Comparison of ENCODE assay signal across 8 cellular contexts in the genomic region with DNA sequence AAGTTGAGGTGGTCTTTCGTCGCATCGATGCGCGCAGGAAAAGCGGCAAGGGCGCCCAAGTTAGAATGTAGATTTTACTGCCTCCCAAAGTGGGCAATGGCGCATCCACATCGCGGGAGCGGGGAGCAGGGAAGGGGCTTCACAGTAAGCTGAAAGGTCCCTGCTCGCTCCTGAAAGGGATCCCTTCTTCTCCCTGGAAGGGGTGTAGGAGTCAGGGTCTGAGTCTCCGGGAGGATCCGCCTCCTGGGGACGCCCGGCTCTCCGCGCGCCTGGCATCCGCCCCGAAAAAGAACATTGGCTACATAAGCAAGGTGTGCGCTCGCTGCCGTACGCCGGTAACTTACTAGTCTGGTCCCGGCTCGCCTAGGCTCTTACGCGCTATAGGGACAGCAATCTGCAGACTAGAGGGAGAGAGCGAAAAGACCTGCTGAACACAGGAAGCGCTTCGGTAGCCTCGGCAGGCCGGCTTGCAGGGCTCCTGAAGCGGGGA. TPM values are rescaled to one million over a fixed set of nuclear protein-coding genes. Genes with fewer than 3 reads are reported as not detected.
A peak's percentile ranks its signal among the peaks of the same experiment; 100 is the strongest.
DNase-seq lines count a peak whose midpoint lies in the region; ATAC-seq and TF ChIP-seq lines count a peak whose summit lies in the region.

No MANE protein-coding gene starts in this region.

- H3K4me1 ChIP-seq in BE2C (peaks cover 19% of the 10 kb centered on the region), mammary epithelial cell (ENCODE audit: insufficient read depth, low read length) (peaks cover 35% of the 10 kb centered on the region)

- TF ChIP-seq CTCF in BE2C (IDR thresholded peaks at IDR 0.05; ENCODE audit: low read depth, low read length) (no peak), mammary epithelial cell (conservative IDR thresholded peaks at IDR 0.05 in 1 of 2, IDR thresholded peaks at IDR 0.05 in 1 of 2; ENCODE audit: extremely low read depth in 1 of 2, insufficient read depth in 1 of 2, low read depth in 1 of 2, low read length in 2 of 2) (no peak)

- in situ Hi-C loops in mammary epithelial cell (cut with MboI; ENCODE audit: low sequenced_read_pairs in 2 of 2) = loop anchor here in 1 of 2 donors (5.0 to 10.0 kb wide), 2 partner anchors 74 to 278 kb away; no protein-coding TSS in a partner anchor

- H3K79me2 ChIP-seq in mammary epithelial cell (ENCODE audit: insufficient read depth, low read length) = peaks cover 15% of the 10 kb centered on the region

- H3K36me3 ChIP-seq in BE2C = peaks cover 37% of the 10 kb centered on the region
- H3K36me3 ChIP-seq in mammary epithelial cell (ENCODE audit: insufficient read depth, low read length) = no peaks in the 10 kb centered on the region

- no peaks in the 10 kb centered on the region for H3K9me3 Mint-ChIP-seq in immature natural killer cell

- H3K4me3 ChIP-seq in BE2C (ENCODE audit: low read depth, low read length) (peak overlapping the region; percentile 97), mammary epithelial cell (replicated peaks in 1 of 3; ENCODE audit: insufficient read depth in 1 of 3, low read depth in 2 of 3, low read length in 3 of 3) (peak overlapping the region; percentile 70 to 81 (median 72)), skeletal muscle cell (ENCODE audit: low read depth, low read length) (peak overlapping the region; percentile 80)

- H2AFZ ChIP-seq in mammary epithelial cell (ENCODE audit: low read depth, low read length) = peak overlapping the region; percentile 89

- intact Hi-C loops in mammary epithelial cell (cut with micrococcal nuclease) = loop anchor here (2.0 to 5.0 kb wide), 2 partner anchors 48 to 396 kb away; a partner anchor contains a TSS

- 0% methylated on average over 7 of the region's 36 CpGs for WGBS in mammary epithelial cell (ENCODE audit: low coverage, missing lambda C conversion rate)

- dilution Hi-C loops in mammary epithelial cell (cut with HindIII; ENCODE audit: low sequenced_read_pairs) = no loop called here

- CTCF ChIA-PET in mammary epithelial cell (lab: Charles Lee; ENCODE audit: low non-redundant PET) = interaction anchor here (0.6 kb wide), 1 partner anchor 54 kb away, joined by 3 read pairs; no protein-coding TSS in a partner anchor

- H3K27ac ChIP-seq in mammary epithelial cell (ENCODE audit: insufficient read depth, low read depth, low read length) = peak overlapping the region; percentile 25

- H3K36me3 Mint-ChIP-seq in immature natural killer cell = no peaks in the 10 kb centered on the region

- peak overlapping the region in 4 of 5 donors; percentile 50 to 68 (median 59) for H3K4me3 Mint-ChIP-seq in immature natural killer cell

- no TSS peak for BruUV-seq in mammary epithelial cell (replicated peaks; lab: Mats Ljungman, UMichigan)

- ATAC-seq in HG03025 (IDR thresholded peaks at IDR 0.05; ENCODE audit: low FRiP score, unreplicated experiment) = no peak

- peaks cover 7 to 26% (median 21%) of the 10 kb centered on the region in 3 donors for H3K27me3 Mint-ChIP-seq in immature natural killer cell (ENCODE audit: low read depth in 3 of 3)

- DNase-seq in BE2C (peak; percentile 29), HK-2 (ENCODE audit: unreplicated experiment) (peak; percentile 38), OCI-M1 (lab: John Stamatoyannopoulos, UW) (peak; percentile 63), mammary epithelial cell (peak; percentile 87), immature natural killer cell (no peak), skeletal muscle cell (ENCODE audit: low read depth) (no peak), NCI-H524 treated with DMSO at 0.1 percent for 48 hours (lab: John Stamatoyannopoulos, UW) (no peak)

- H3K9ac ChIP-seq in mammary epithelial cell (ENCODE audit: insufficient read depth, low read length) = peak overlapping the region; percentile 49

- peak overlapping the region; percentile 100 for H3K4me2 ChIP-seq in mammary epithelial cell (ENCODE audit: insufficient read depth, low read depth, low read length)

- peaks cover 11 to 17% of the 10 kb centered on the region in 2 donors for H3K4me1 Mint-ChIP-seq in immature natural killer cell

- H3K27ac Mint-ChIP-seq in immature natural killer cell = no peak overlapping the region

- H3K27me3 ChIP-seq in BE2C (no peaks in the 10 kb centered on the region), mammary epithelial cell (ENCODE audit: insufficient read depth, low read length) (peaks cover 19% of the 10 kb centered on the region)

- no peaks in the 10 kb centered on the region for H4K20me1 ChIP-seq in mammary epithelial cell (ENCODE audit: insufficient read depth, low read length)

- H3K9me3 ChIP-seq in BE2C (no peaks in the 10 kb centered on the region), mammary epithelial cell (replicated peaks; ENCODE audit: insufficient read depth, low read length) (no peaks in the 10 kb centered on the region)

RNA-seq across cellular contexts. Expression of a gene that starts 0.8 kb away (rescaled TPM):
- polyA plus RNA-seq in BE2C (2012; ENCODE audit: insufficient read depth, insufficient read length, low read depth) = 181 TPM
- total RNA-seq in mammary epithelial cell = 10 to 100 TPM in 1 of 2 donors, 1 to 10 TPM in 1; 7.2 to 10.0 TPM
- polyA plus RNA-seq in mammary epithelial cell (4.9 TPM), immature natural killer cell (under 1 TPM in 2 of 3 donors, not detected in 1; 0.06 to 0.34 TPM)
- polyA minus RNA-seq in mammary epithelial cell = 10.2 TPM

Comparison
In these comparisons a context has a peak if more than half of its experiments do, and no peak if none do; other contexts are left out.
1. DNase-seq: peak in BE2C (single experiment), HK-2 (single experiment), OCI-M1 (single experiment) and mammary epithelial cell (single experiment); none in immature natural killer cell (0 of 3), skeletal muscle cell (single experiment) and NCI-H524 treated with DMSO at 0.1 percent for 48 hours (single experiment).
2. Peak in every context shown above with its lines, with median percentiles within 50 percentile points of each other: H3K4me3 ChIP-seq.